In the genomic region with DNA sequence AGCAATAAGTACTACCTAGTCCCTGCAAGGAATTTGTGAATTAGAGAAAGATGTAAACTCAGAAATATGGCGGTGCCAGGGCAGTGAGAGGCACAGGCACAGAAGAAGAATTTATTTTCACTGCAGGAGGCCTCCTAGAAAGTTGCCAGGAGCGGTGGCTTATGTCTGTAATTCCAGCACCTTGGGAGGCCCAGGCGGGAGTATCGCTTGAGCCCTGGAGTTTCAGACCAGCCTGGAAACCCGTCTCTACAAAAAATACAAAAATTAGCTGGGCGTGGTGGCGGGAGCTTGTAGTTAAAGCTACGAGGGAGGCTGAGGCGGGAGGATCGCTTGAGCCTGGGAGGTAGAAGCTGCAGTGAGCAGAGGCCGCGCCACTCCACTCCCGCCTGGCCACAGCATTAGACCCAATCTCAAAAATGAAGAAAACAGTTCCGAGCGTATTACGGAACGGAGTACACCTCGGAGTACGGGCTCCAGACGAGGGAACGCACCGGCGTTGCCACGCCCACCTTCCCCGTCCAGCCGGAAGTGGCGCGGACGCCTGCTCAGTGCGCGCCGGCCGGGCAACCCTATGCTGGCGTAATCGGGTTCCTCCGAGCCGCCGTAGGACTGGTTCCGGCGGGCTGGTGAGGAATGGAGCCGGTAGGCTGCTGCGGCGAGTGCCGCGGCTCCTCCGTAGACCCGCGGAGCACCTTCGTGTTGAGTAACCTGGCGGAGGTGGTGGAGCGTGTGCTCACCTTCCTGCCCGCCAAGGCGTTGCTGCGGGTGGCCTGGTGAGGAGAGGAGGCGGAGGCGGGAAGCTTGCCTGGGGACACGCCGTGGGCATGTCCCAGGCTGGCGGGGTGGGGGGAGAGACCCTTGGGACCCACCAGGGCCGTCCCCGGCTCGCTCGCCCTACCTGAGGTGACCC, we compare ENCODE assay signal across 8 cellular contexts. TPM values are rescaled to one million over a fixed set of nuclear protein-coding genes. Genes with fewer than 3 reads are reported as not detected.
A peak's percentile ranks its signal among the peaks of the same experiment; 100 is the strongest.
DNase-seq lines count a peak whose midpoint lies in the region; ATAC-seq and TF ChIP-seq lines count a peak whose summit lies in the region.

A gene (plus strand): TSS at position 548 of the 910 bp plus-strand sequence. CDS start 86 bp downstream, at position 634.

- H3K9me3 ChIP-seq in ascending aorta = no peaks in the 10 kb centered on the region
- no peaks in the 10 kb centered on the region for H3K9me3 ChIP-seq in right cardiac atrium (ENCODE audit: control insufficient read depth, low read length)
- H3K9me3 ChIP-seq in uterus = no peaks in the 10 kb centered on the region

- peak; percentile 56 for DNase-seq in NCI-H146 treated with DMSO at 0.1 percent for 48 hours (lab: John Stamatoyannopoulos, UW; ENCODE audit: unreplicated experiment)
- DNase-seq in T-helper 2 cell treated with Interferon-gamma antibody and Interleukin-4, amounts not matched to agents 5 μg/mL and 100 μg/mL, for 36 hours (ENCODE audit: low spot score) = peak; percentile 93
- peak; percentile 70 to 95 for DNase-seq in ascending aorta (ENCODE audit: low spot score in 2 of 2)
- DNase-seq in right cardiac atrium = peak; percentile 93 to 96 (median 96)
- peak; percentile 84 for DNase-seq in putamen (ENCODE audit: low spot score)
- DNase-seq in uterus = peak; percentile 81 to 88

- peak; percentile 90 for ATAC-seq in GM18502 (IDR thresholded peaks at IDR 0.05; ENCODE audit: poor library complexity, unreplicated experiment)
- ATAC-seq in HG02884 (IDR thresholded peaks at IDR 0.05; ENCODE audit: unreplicated experiment) = peak; percentile 83
- ATAC-seq in right cardiac atrium = peak; percentile 99

- no peak for TF ChIP-seq CTCF in ascending aorta (IDR thresholded peaks at IDR 0.05)
- no peak for TF ChIP-seq CTCF in uterus (IDR thresholded peaks at IDR 0.05)

- no peaks in the 10 kb centered on the region for H3K9me3 Mint-ChIP-seq in T-helper 2 cell treated with Interferon-gamma antibody and Interleukin-4, amounts not matched to agents 5 μg/mL and 100 μg/mL, for 36 hours

- peak within 1 kb of the TSS; percentile 53 to 86 for H3K27ac ChIP-seq in ascending aorta
- H3K27ac ChIP-seq in right cardiac atrium (ENCODE audit: low read length) = peak within 1 kb of the TSS; percentile 32
- H3K27ac ChIP-seq in uterus = peak within 1 kb of the TSS; percentile 73 to 74

- peaks cover 34% of the 10 kb centered on the region for H3K4me1 Mint-ChIP-seq in T-helper 2 cell treated with Interferon-gamma antibody and Interleukin-4, amounts not matched to agents 5 μg/mL and 100 μg/mL, for 36 hours (ENCODE audit: low read depth)

- no peaks in the 10 kb centered on the region for H3K27me3 Mint-ChIP-seq in T-helper 2 cell treated with Interferon-gamma antibody and Interleukin-4, amounts not matched to agents 5 μg/mL and 100 μg/mL, for 36 hours (ENCODE audit: low read depth)

- H3K36me3 Mint-ChIP-seq in T-helper 2 cell treated with Interferon-gamma antibody and Interleukin-4, amounts not matched to agents 5 μg/mL and 100 μg/mL, for 36 hours (ENCODE audit: low read depth) = peaks cover 17% of the 10 kb centered on the region

- H3K4me3 ChIP-seq in ascending aorta (peak within 1 kb of the TSS; percentile 85 to 98), right cardiac atrium (ENCODE audit: low read length) (peak within 1 kb of the TSS; percentile 54), uterus (peak within 1 kb of the TSS; percentile 89 to 94)

- H3K4me3 Mint-ChIP-seq in T-helper 2 cell treated with Interferon-gamma antibody and Interleukin-4, amounts not matched to agents 5 μg/mL and 100 μg/mL, for 36 hours = peak within 1 kb of the TSS; percentile 99

- intact Hi-C loops in ascending aorta (cut with DNase I) (loop anchor here (2.0 kb wide), 1 partner anchor 61 kb away; a partner anchor contains a TSS), right cardiac atrium (cut with DNase I) (loop anchor here in 1 of 4 donors (10.0 kb wide), 1 partner anchor 59 kb away; a partner anchor contains a TSS), uterus (cut with DNase I; ENCODE audit: low total_unique reads) (no loop called here)

- peak; percentile 12 to 66 for TF ChIP-seq POLR2A in uterus (IDR thresholded peaks at IDR 0.05)

- H3K36me3 ChIP-seq in ascending aorta = peaks cover 3 to 14% of the 10 kb centered on the region in 2 donors
- H3K36me3 ChIP-seq in uterus = no peaks in the 10 kb centered on the region

- 3% methylated on average over 63 of the region's 63 CpGs for WGBS in right cardiac atrium

- H3K4me1 ChIP-seq in ascending aorta = peaks cover 0 to 8% of the 10 kb centered on the region in 2 donors
- H3K4me1 ChIP-seq in right cardiac atrium (ENCODE audit: control insufficient read depth, insufficient read depth, low read length) = no peaks in the 10 kb centered on the region
- no peaks in the 10 kb centered on the region for H3K4me1 ChIP-seq in uterus

- H3K27me3 ChIP-seq in ascending aorta = no peaks in the 10 kb centered on the region
- H3K27me3 ChIP-seq in right cardiac atrium (ENCODE audit: control insufficient read depth, insufficient read depth) = no peaks in the 10 kb centered on the region
- H3K27me3 ChIP-seq in uterus = no peaks in the 10 kb centered on the region

- H3K27ac Mint-ChIP-seq in T-helper 2 cell treated with Interferon-gamma antibody and Interleukin-4, amounts not matched to agents 5 μg/mL and 100 μg/mL, for 36 hours = peak within 1 kb of the TSS; percentile 96

RNA-seq across cellular contexts. Expression of the gene that starts here (rescaled TPM):
- 2.9 TPM for total RNA-seq in ascending aorta
- 10 to 100 TPM; 18.8 to 22.8 (median 20.2) TPM for total RNA-seq in right cardiac atrium
- 13.0 TPM for polyA plus RNA-seq in right cardiac atrium
- 10 to 100 TPM in 3 of 4 donors, 1 to 10 TPM in 1; 5.4 to 41.7 (median 17.9) TPM for total RNA-seq in uterus

Comparison
In these comparisons a context has a peak if more than half of its experiments do, and no peak if none do; other contexts are left out.
1. Peak in every context shown above with its lines: DNase-seq, ATAC-seq, H3K4me3 ChIP-seq and H3K27ac ChIP-seq.